Comparison of ENCODE assay signal across 1 cellular context in the genomic region with DNA sequence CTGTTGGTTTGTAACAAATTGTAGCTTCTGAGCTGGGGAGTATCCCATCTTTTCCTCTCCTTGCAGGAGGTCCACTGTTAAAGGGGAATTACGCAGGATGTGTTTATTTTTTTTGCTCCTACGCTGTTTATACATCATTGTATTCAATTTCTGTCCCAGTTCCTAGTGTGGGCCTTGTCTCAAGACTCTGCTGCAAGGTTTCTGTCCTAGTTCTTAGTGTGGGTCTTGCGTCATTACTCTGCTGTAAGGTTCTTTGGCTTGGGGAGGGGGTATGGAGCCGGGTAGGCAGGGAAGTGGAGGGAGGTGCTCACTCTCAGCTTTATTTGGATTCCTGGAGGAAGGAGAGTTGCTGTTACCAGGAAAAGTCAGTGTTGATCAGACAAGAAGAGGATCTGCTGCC.
TF ChIP-seq lines count a peak whose summit lies in the region.

No MANE protein-coding gene starts in this region.

TF ChIP-seq in WTC11, 78 proteins besides CTCF, POLR2A, EP300 and RAD21 (continued from another document):
- TF ChIP-seq, protein P1, sequence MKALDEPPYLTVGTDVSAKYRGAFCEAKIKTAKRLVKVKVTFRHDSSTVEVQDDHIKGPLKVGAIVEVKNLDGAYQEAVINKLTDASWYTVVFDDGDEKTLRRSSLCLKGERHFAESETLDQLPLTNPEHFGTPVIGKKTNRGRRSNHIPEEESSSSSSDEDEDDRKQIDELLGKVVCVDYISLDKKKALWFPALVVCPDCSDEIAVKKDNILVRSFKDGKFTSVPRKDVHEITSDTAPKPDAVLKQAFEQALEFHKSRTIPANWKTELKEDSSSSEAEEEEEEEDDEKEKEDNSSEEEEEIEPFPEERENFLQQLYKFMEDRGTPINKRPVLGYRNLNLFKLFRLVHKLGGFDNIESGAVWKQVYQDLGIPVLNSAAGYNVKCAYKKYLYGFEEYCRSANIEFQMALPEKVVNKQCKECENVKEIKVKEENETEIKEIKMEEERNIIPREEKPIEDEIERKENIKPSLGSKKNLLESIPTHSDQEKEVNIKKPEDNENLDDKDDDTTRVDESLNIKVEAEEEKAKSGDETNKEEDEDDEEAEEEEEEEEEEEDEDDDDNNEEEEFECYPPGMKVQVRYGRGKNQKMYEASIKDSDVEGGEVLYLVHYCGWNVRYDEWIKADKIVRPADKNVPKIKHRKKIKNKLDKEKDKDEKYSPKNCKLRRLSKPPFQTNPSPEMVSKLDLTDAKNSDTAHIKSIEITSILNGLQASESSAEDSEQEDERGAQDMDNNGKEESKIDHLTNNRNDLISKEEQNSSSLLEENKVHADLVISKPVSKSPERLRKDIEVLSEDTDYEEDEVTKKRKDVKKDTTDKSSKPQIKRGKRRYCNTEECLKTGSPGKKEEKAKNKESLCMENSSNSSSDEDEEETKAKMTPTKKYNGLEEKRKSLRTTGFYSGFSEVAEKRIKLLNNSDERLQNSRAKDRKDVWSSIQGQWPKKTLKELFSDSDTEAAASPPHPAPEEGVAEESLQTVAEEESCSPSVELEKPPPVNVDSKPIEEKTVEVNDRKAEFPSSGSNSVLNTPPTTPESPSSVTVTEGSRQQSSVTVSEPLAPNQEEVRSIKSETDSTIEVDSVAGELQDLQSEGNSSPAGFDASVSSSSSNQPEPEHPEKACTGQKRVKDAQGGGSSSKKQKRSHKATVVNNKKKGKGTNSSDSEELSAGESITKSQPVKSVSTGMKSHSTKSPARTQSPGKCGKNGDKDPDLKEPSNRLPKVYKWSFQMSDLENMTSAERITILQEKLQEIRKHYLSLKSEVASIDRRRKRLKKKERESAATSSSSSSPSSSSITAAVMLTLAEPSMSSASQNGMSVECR (CRISPR knock-in tag; IDR thresholded peaks at IDR 0.05; ENCODE audit: borderline replicate concordance), result no peak
